In genomic region chr11:95671768-95672167, GRCh38 we compare ENCODE assay signal across 1 cellular context.
TF ChIP-seq lines count a peak whose summit lies in the region.

No MANE protein-coding gene starts in this region.

TF ChIP-seq in GM23338, 12 proteins besides CTCF, POLR2A, EP300 and RAD21 (continued from another document):
- no peak for TF ChIP-seq ZNF462 (CRISPR knock-in tag; IDR thresholded peaks at IDR 0.05)
